ENCODE assay signal across 19 cellular contexts in genomic region chr11:114622858-114623257, GRCh38. TPM values are rescaled to one million over a fixed set of nuclear protein-coding genes. Genes with fewer than 3 reads are reported as not detected.
DNase-seq lines count a peak whose midpoint lies in the region; ATAC-seq, FAIRE-seq and TF ChIP-seq lines count a peak whose summit lies in the region.
"Had no signal": no experiment of that assay in that cellular context is flagged by ENCODE, and none has a peak within 500 bp of the region (broad histone marks: within the 10 kb centered on the region; RNA-seq: fewer than 3 reads in every experiment).

No MANE protein-coding gene starts in this region.

- H3K9me3 ChIP-seq in esophagus muscularis mucosa = no peaks in the 10 kb centered on the region
- H3K9me3 ChIP-seq: HAP-1 had no signal

- ATAC-seq in GM18868 (IDR thresholded peaks at IDR 0.05; ENCODE audit: unreplicated experiment) = peak; percentile 28
- ATAC-seq: CD8-positive, alpha-beta T cell had no signal

- peak; percentile 81 for DNase-seq in GM12865 (ENCODE audit: low read depth)
- DNase-seq in esophagus muscularis mucosa (ENCODE audit: extremely low spot score) = peak; percentile 17
- no peak for DNase-seq in urothelium cell line (ENCODE audit: low spot score)
- DNase-seq in NCI-H226 = no peak
- DNase-seq in RKO (ENCODE audit: low spot score) = no peak
- DNase-seq in NCI-H1092 treated with DMSO at 0.1 percent for 48 hours (lab: John Stamatoyannopoulos, UW) = no peak
- DNase-seq: Calu3; CD8-positive, alpha-beta T cell; DMS79 treated with DMSO at 0.1 percent for 48 hours; GF-D8; GM23248; KBM-7 had no signal

- TF ChIP-seq EP300 in esophagus muscularis mucosa (IDR thresholded peaks at IDR 0.05) = no peak

- 98% methylated on average over 11 of the region's 11 CpGs for WGBS in esophagus muscularis mucosa

- H3K4me1 ChIP-seq in esophagus muscularis mucosa = no peaks in the 10 kb centered on the region
- H3K4me1 ChIP-seq: BLaER1 treated with 17β-estradiol and CSF1 and Interleukin-3, amounts not matched to agents 10 nM and 100 nM; HAP-1 had no signal

- no peaks in the 10 kb centered on the region for H3K36me3 ChIP-seq in esophagus muscularis mucosa
- H3K36me3 ChIP-seq: BLaER1 treated with 17β-estradiol and CSF1 and Interleukin-3, amounts not matched to agents 10 nM and 100 nM; HAP-1 had no signal

- intact Hi-C loops in esophagus muscularis mucosa (cut with DNase I) = no loop called here

- H3K27ac ChIP-seq in esophagus muscularis mucosa (replicated peaks in 1 of 4) = no peak overlapping the region
- H3K27ac ChIP-seq: BLaER1 treated with 17β-estradiol and CSF1 and Interleukin-3, amounts not matched to agents 10 nM and 100 nM; GM23248 had no signal

- H3K4me3 ChIP-seq in GM12865 (ENCODE audit: low read depth, low read length) = no peak overlapping the region
- no peak overlapping the region for H3K4me3 ChIP-seq in esophagus muscularis mucosa
- H3K4me3 ChIP-seq: BLaER1 treated with 17β-estradiol and CSF1 and Interleukin-3, amounts not matched to agents 10 nM and 100 nM; GM23248; HAP-1 had no signal

- no peak for TF ChIP-seq CTCF in GM12865 (IDR thresholded peaks at IDR 0.05; ENCODE audit: insufficient read depth, low read depth, low read length, missing control alignments)
- no peak for TF ChIP-seq CTCF in esophagus muscularis mucosa (IDR thresholded peaks at IDR 0.05)

- no peak for TF ChIP-seq POLR2A in esophagus muscularis mucosa (IDR thresholded peaks at IDR 0.05; ENCODE audit: low read depth)

- no peaks in the 10 kb centered on the region for H3K27me3 ChIP-seq in esophagus muscularis mucosa
- H3K27me3 ChIP-seq: BLaER1 treated with 17β-estradiol and CSF1 and Interleukin-3, amounts not matched to agents 10 nM and 100 nM had no signal

- FAIRE-seq in urothelium cell line (lab: Jason Lieb, UNC) = peak; percentile 85
- FAIRE-seq: HTR-8/SVneo had no signal

RNA-seq across cellular contexts. Expression of gene NXPE4, which starts 27.3 kb away (rescaled TPM):
- not detected for total RNA-seq in esophagus muscularis mucosa
- total RNA-seq: A172; B cell; Calu3; CD8-positive, alpha-beta T cell; GM23248; H4 had no signal

RNA-seq across cellular contexts. Expression of gene NXPE2, which starts 55.5 kb away (rescaled TPM):
- total RNA-seq in esophagus muscularis mucosa = under 1 TPM in 3 of 4 donors, not detected in 1; 0.40 to 0.50 (median 0.42) TPM
- total RNA-seq: A172; B cell; Calu3; CD8-positive, alpha-beta T cell; GM23248; H4 had no signal

Comparison
In these comparisons a context has a peak if more than half of its experiments do, and no peak if none do; other contexts are left out.
1. DNase-seq: peak in GM12865 (single experiment) and esophagus muscularis mucosa (single experiment); none in urothelium cell line (single experiment), NCI-H226 (single experiment), RKO (single experiment) and NCI-H1092 treated with DMSO at 0.1 percent for 48 hours (single experiment).